Comparison of ENCODE assay signal across 8 cellular contexts in the genomic region with DNA sequence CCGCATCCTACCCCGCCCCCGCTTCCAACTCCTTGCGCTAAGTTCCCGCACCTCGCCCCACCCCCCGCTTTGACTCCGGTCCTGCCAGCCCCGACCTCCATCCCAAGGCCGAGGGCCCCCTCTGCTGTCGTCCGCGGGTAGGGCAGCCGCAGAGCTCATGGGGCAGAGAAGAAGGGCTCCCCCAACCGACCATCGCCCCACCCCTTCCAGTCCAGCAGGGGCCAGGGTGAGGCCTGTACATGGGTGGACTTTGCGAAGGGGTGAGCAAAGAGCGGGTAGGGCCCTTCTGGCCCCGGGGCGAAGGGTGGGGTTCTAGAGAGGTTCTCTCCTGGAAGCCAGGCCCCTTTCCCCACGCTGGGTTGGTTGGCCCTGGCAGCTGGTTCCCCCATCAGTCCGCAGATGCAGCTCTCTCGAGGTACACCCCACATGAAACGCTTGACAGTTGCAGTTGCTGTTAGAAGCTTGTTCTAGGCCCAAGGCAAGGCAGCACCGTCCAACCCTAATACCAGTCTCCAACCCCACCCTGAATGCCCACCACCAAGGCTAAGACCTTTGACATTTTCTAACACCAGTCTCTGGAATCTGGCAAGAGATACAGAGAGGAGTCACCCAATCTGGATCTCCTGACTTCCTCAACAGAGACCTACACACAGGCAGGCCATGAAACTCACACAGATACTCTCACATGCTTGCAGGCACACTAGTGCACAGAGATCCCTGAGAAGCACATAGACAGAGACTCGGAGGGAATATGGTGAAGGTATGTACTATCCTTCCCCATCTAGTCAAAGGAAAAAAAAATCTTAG. TPM values are rescaled to one million over a fixed set of nuclear protein-coding genes. Genes with fewer than 3 reads are reported as not detected.
DNase-seq lines count a peak whose midpoint lies in the region; ATAC-seq and TF ChIP-seq lines count a peak whose summit lies in the region.

No MANE protein-coding gene starts in this region.

- CTCF ChIA-PET in CD8-positive, alpha-beta memory T cell (lab: Charles Lee) = interaction anchor here (0.7 to 5.7 kb wide), 45 partner anchors 9 to 395 kb away, joined by 3 to 89 read pairs (median 4); partner anchors contain the start of genes ADGRB2, PEF1, SPOCD1 and TMEM39B

- H3K4me3 Mint-ChIP-seq in CD8-positive, alpha-beta memory T cell = peak overlapping the region; percentile 90 to 96 (median 92)
- peak overlapping the region; percentile 88 for H3K4me3 Mint-ChIP-seq in neural progenitor cell
- peak overlapping the region; percentile 83 to 88 for H3K4me3 Mint-ChIP-seq in stimulated activated naive CD8-positive, alpha-beta T cell treated with anti-CD3 and anti-CD28 coated beads, Interleukin-15, amount 100 ng/mL, for 72 hours

- H3K9me2 ChIP-seq in Loucy (replicated peaks; ENCODE audit: low read depth, low read length) = no peaks in the 10 kb centered on the region

- H3K4me3 ChIP-seq in CD8-positive, alpha-beta memory T cell (ENCODE audit: low read length) = peak overlapping the region; percentile 90
- peak overlapping the region; percentile 75 for H3K4me3 ChIP-seq in Loucy (ENCODE audit: low read length, poor library complexity, severe bottlenecking)
- peak overlapping the region; percentile 63 for H3K4me3 ChIP-seq in neural progenitor cell

- H3K27ac ChIP-seq in CD8-positive, alpha-beta memory T cell (ENCODE audit: low read depth, low read length) = no peak overlapping the region
- H3K27ac ChIP-seq in foreskin keratinocyte (no peak overlapping the region), neural progenitor cell (no peak overlapping the region)

- POLR2A ChIA-PET in CD8-positive, alpha-beta memory T cell (lab: Charles Lee) = interaction anchor here (0.7 to 1.9 kb wide), 3 partner anchors 29 to 225 kb away, joined by 3 to 8 read pairs (median 4); partner anchors contain the start of gene PEF1

- H3K9me3 ChIP-seq in CD8-positive, alpha-beta memory T cell (ENCODE audit: low read length) = no peaks in the 10 kb centered on the region
- H3K9me3 ChIP-seq in Loucy (ENCODE audit: insufficient read depth, low read depth, low read length) (no peaks in the 10 kb centered on the region), neural progenitor cell (ENCODE audit: low read depth) (no peaks in the 10 kb centered on the region)

- no peaks in the 10 kb centered on the region for H3K27me3 Mint-ChIP-seq in CD8-positive, alpha-beta memory T cell
- peaks cover 9% of the 10 kb centered on the region for H3K27me3 Mint-ChIP-seq in neural progenitor cell (ENCODE audit: insufficient read depth, low read depth)
- H3K27me3 Mint-ChIP-seq in stimulated activated naive CD8-positive, alpha-beta T cell treated with anti-CD3 and anti-CD28 coated beads, Interleukin-15, amount 100 ng/mL, for 72 hours = no peaks in the 10 kb centered on the region

- H3K27me3 ChIP-seq in CD8-positive, alpha-beta memory T cell (ENCODE audit: insufficient read depth, low read length, poor library complexity, severe bottlenecking) = no peaks in the 10 kb centered on the region
- no peaks in the 10 kb centered on the region for H3K27me3 ChIP-seq in Loucy (ENCODE audit: insufficient read depth, low read length, poor library complexity, severe bottlenecking)
- H3K27me3 ChIP-seq in foreskin keratinocyte = no peaks in the 10 kb centered on the region
- H3K27me3 ChIP-seq in neural progenitor cell = no peaks in the 10 kb centered on the region

- no peaks in the 10 kb centered on the region for H3K79me2 ChIP-seq in Loucy (ENCODE audit: insufficient read depth, low read length)
- no peaks in the 10 kb centered on the region for H3K79me2 ChIP-seq in neural progenitor cell (ENCODE audit: low read depth)

- no peaks in the 10 kb centered on the region for H3K36me3 ChIP-seq in CD8-positive, alpha-beta memory T cell (ENCODE audit: insufficient read depth, low read length)
- H3K36me3 ChIP-seq in Loucy (ENCODE audit: insufficient read depth, low read length) (no peaks in the 10 kb centered on the region), neural progenitor cell (no peaks in the 10 kb centered on the region)

- H3K36me3 Mint-ChIP-seq in CD8-positive, alpha-beta memory T cell = no peaks in the 10 kb centered on the region
- no peaks in the 10 kb centered on the region for H3K36me3 Mint-ChIP-seq in neural progenitor cell

- H4K20me1 ChIP-seq in Loucy (ENCODE audit: insufficient read depth, low read length, poor library complexity, severe bottlenecking) (no peaks in the 10 kb centered on the region), neural progenitor cell (ENCODE audit: low read depth) (no peaks in the 10 kb centered on the region)

- peak; percentile 49 for ATAC-seq in GM21723 (IDR thresholded peaks at IDR 0.05; ENCODE audit: unreplicated experiment)
- peak; percentile 69 for ATAC-seq in foreskin keratinocyte
- ATAC-seq in stimulated activated naive CD8-positive, alpha-beta T cell treated with anti-CD3 and anti-CD28 coated beads, Interleukin-15, amount 100 ng/mL, for 72 hours = peak; percentile 87

- peak overlapping the region; percentile 99 for H3K4me2 ChIP-seq in Loucy (ENCODE audit: low read depth, low read length, poor library complexity, severe bottlenecking)
- H3K4me2 ChIP-seq in neural progenitor cell = peak overlapping the region; percentile 91

- no peaks in the 10 kb centered on the region for H3K9me3 Mint-ChIP-seq in CD8-positive, alpha-beta memory T cell
- H3K9me3 Mint-ChIP-seq in neural progenitor cell = no peaks in the 10 kb centered on the region
- H3K9me3 Mint-ChIP-seq in stimulated activated naive CD8-positive, alpha-beta T cell treated with anti-CD3 and anti-CD28 coated beads, Interleukin-15, amount 100 ng/mL, for 72 hours = no peaks in the 10 kb centered on the region

- peak overlapping the region; percentile 92 for H2AFZ ChIP-seq in Loucy (ENCODE audit: low read length)
- H2AFZ ChIP-seq in neural progenitor cell (replicated peaks) = peak overlapping the region; percentile 85

- H3K9ac ChIP-seq in Loucy (ENCODE audit: low read depth, low read length, poor library complexity, severe bottlenecking) (peak overlapping the region; percentile 66), neural progenitor cell (no peak overlapping the region)

- no peaks in the 10 kb centered on the region for H3F3A ChIP-seq in Loucy (ENCODE audit: low read depth)
- peaks cover 18% of the 10 kb centered on the region for H3F3A ChIP-seq in neural progenitor cell (ENCODE audit: low read depth)

- peaks cover 7 to 16% (median 10%) of the 10 kb centered on the region in 3 donors for H3K4me1 Mint-ChIP-seq in CD8-positive, alpha-beta memory T cell
- H3K4me1 Mint-ChIP-seq in neural progenitor cell = peaks cover 40% of the 10 kb centered on the region
- H3K4me1 Mint-ChIP-seq in stimulated activated naive CD8-positive, alpha-beta T cell treated with anti-CD3 and anti-CD28 coated beads, Interleukin-15, amount 100 ng/mL, for 72 hours = peaks cover 25% of the 10 kb centered on the region

- peak; percentile 86 to 96 (median 92) for DNase-seq in CD8-positive, alpha-beta memory T cell
- peak; percentile 91 for DNase-seq in SHP77 (lab: John Stamatoyannopoulos, UW)
- peak; percentile 98 for DNase-seq in activated gamma-delta T cell treated with Interleukin-2 at 50 U/mL for 16 hours
- peak; percentile 25 to 62 for DNase-seq in foreskin keratinocyte
- DNase-seq in neural progenitor cell (ENCODE audit: low spot score) = peak; percentile 95
- DNase-seq in stimulated activated naive CD8-positive, alpha-beta T cell treated with anti-CD3 and anti-CD28 coated beads, Interleukin-15, amount 100 ng/mL, for 72 hours = peak; percentile 95 to 97

- H3K4me1 ChIP-seq in CD8-positive, alpha-beta memory T cell (ENCODE audit: insufficient read depth, low read length) = peaks cover 6% of the 10 kb centered on the region
- H3K4me1 ChIP-seq in Loucy (ENCODE audit: insufficient read depth, low read length, poor library complexity, severe bottlenecking) = peaks cover 28% of the 10 kb centered on the region
- H3K4me1 ChIP-seq in foreskin keratinocyte = peaks cover 4% of the 10 kb centered on the region
- H3K4me1 ChIP-seq in neural progenitor cell = peaks cover 6% of the 10 kb centered on the region

- peak overlapping the region; percentile 50 to 99 (median 98) for H3K27ac Mint-ChIP-seq in CD8-positive, alpha-beta memory T cell
- peak overlapping the region; percentile 94 for H3K27ac Mint-ChIP-seq in neural progenitor cell
- H3K27ac Mint-ChIP-seq in stimulated activated naive CD8-positive, alpha-beta T cell treated with anti-CD3 and anti-CD28 coated beads, Interleukin-15, amount 100 ng/mL, for 72 hours = peak overlapping the region in 1 of 2 donors; percentile 38

- peak; percentile 92 for TF ChIP-seq CTCF in Loucy (conservative IDR thresholded peaks at IDR 0.05; ENCODE audit: low read length)
- peak; percentile 95 for TF ChIP-seq CTCF in foreskin keratinocyte (conservative IDR thresholded peaks at IDR 0.05)
- TF ChIP-seq CTCF in neural progenitor cell (IDR thresholded peaks at IDR 0.05) = peak; percentile 92

RNA-seq across cellular contexts. Expression of gene ADGRB2, which starts 25.3 kb away (rescaled TPM):
- total RNA-seq in CD8-positive, alpha-beta memory T cell = under 1 TPM; 0.35 to 0.57 TPM
- polyA plus RNA-seq in CD8-positive, alpha-beta memory T cell = 0.24 TPM
- total RNA-seq in foreskin keratinocyte (2.5 and 2.8 TPM in 2 replicates), neural progenitor cell (ENCODE audit: low replicate concordance) (7.1 and 21.2 TPM in 2 replicates)
- polyA plus RNA-seq in foreskin keratinocyte = 2.4 and 2.7 TPM in 2 replicates

RNA-seq across cellular contexts. Expression of gene SPOCD1, which starts 26.4 kb away (rescaled TPM):
- total RNA-seq in CD8-positive, alpha-beta memory T cell = under 1 TPM in 1 of 2 experiments, not detected in 1; 0.18 TPM
- polyA plus RNA-seq in CD8-positive, alpha-beta memory T cell = not detected
- total RNA-seq in foreskin keratinocyte (3.2 and 4.8 TPM in 2 replicates), neural progenitor cell (ENCODE audit: low replicate concordance) (1.4 and 3.1 TPM in 2 replicates)
- polyA plus RNA-seq in foreskin keratinocyte = 2.8 and 4.0 TPM in 2 replicates

Comparison
In these comparisons a context has a peak if more than half of its experiments do, and no peak if none do; other contexts are left out.
1. DNase-seq: peak in every context shown above with its lines; median percentile 98 in activated gamma-delta T cell treated with Interleukin-2 at 50 U/mL for 16 hours; 96 in stimulated activated naive CD8-positive, alpha-beta T cell treated with anti-CD3 and anti-CD28 coated beads, Interleukin-15, amount 100 ng/mL, for 72 hours; 95 in neural progenitor cell; 92 in CD8-positive, alpha-beta memory T cell; 91 in SHP77; 44 in foreskin keratinocyte.